ENCODE assay signal across 23 cellular contexts in genomic region chr9:133067813-133068212, GRCh38. TPM values are rescaled to one million over a fixed set of nuclear protein-coding genes. Genes with fewer than 3 reads are reported as not detected.
DNase-seq lines count a peak whose midpoint lies in the region; ATAC-seq and TF ChIP-seq lines count a peak whose summit lies in the region.
"Had no signal": no experiment of that assay in that cellular context is flagged by ENCODE, and none has a peak within 500 bp of the region (broad histone marks: within the 10 kb centered on the region; RNA-seq: fewer than 3 reads in every experiment).

No MANE protein-coding gene starts in this region.

- H3K4me3 Mint-ChIP-seq in MCF 10A (ENCODE audit: unreplicated experiment) (no peak overlapping the region), chondrocyte (ENCODE audit: unreplicated experiment) (no peak overlapping the region)
- H3K4me3 Mint-ChIP-seq: CD4-positive, CD25-positive, alpha-beta regulatory T cell had no signal

- CTCF ChIA-PET in MCF 10A (lab: Yijun Ruan, JAX), result interaction anchor here (0.6 to 1.6 kb wide), 7 partner anchors 10 to 79 kb away, joined by 3 to 8 read pairs (median 4); no protein-coding TSS in a partner anchor

- H3K27me3 Mint-ChIP-seq in MCF 10A (ENCODE audit: insufficient read depth, unreplicated experiment), result no peaks in the 10 kb centered on the region
- H3K27me3 Mint-ChIP-seq in chondrocyte (ENCODE audit: low read depth), result no peaks in the 10 kb centered on the region
- H3K27me3 Mint-ChIP-seq: CD4-positive, CD25-positive, alpha-beta regulatory T cell had no signal

- POLR2A ChIA-PET in MCF 10A (lab: Yijun Ruan, JAX), result interaction anchor here (1.1 to 1.8 kb wide), 4 partner anchors 10 to 76 kb away, joined by 3 to 18 read pairs (median 5); partner anchors contain the start of gene GTF3C5

- H3K36me3 ChIP-seq in breast epithelium (no peaks in the 10 kb centered on the region), lower lobe of right lung (no peaks in the 10 kb centered on the region), MG63 (no peaks in the 10 kb centered on the region)
- H3K36me3 ChIP-seq: BE2C, SJSA1 had no signal

- BruUV-seq in MCF 10A (replicated peaks; lab: Mats Ljungman, UMichigan), result no TSS peak

- H3K27ac Mint-ChIP-seq in MCF 10A (ENCODE audit: low read depth, unreplicated experiment) (peak overlapping the region; percentile 61), chondrocyte (ENCODE audit: unreplicated experiment) (no peak overlapping the region)
- H3K27ac Mint-ChIP-seq: CD4-positive, CD25-positive, alpha-beta regulatory T cell had no signal

- H3K36me3 Mint-ChIP-seq in MCF 10A (ENCODE audit: insufficient read depth, unreplicated experiment) (no peaks in the 10 kb centered on the region), chondrocyte (ENCODE audit: low read depth) (peaks cover 9% of the 10 kb centered on the region)
- H3K36me3 Mint-ChIP-seq: CD4-positive, CD25-positive, alpha-beta regulatory T cell had no signal

- peak; percentile 71 for DNase-seq in MCF 10A (ENCODE audit: unreplicated experiment)
- no peak for DNase-seq in breast epithelium (ENCODE audit: low spot score in 2 of 2)
- DNase-seq in chondrocyte (ENCODE audit: low spot score), result peak; percentile 37
- peak; percentile 11 for DNase-seq in lower lobe of right lung
- no peak for DNase-seq in posterior vena cava (ENCODE audit: low spot score)
- DNase-seq in SIG-M5 treated with dmso at 0.1 percent for 504 hours (lab: John Stamatoyannopoulos, UW; ENCODE audit: unreplicated experiment), result no peak
- no peak for DNase-seq in MG63
- DNase-seq: BE2C; CD4-positive, CD25-positive, alpha-beta regulatory T cell; COR-L47; DMS153; GF-D8; HCEC 1CT; KBM-7; MV-4-11; NCI-H1694 treated with DMSO at 0.1 percent for 48 hours; NCI-H2227 treated with DMSO at 0.1 percent for 48 hours; NCI-H524; NCI-H82; PC-9 had no signal

- no peak for TF ChIP-seq POLR2A in breast epithelium (IDR thresholded peaks at IDR 0.05)

- intact Hi-C loops in MCF 10A (cut with micrococcal nuclease), result no loop called here
- intact Hi-C loops in breast epithelium (cut with DNase I; ENCODE audit: low total_unique reads), result no loop called here
- intact Hi-C loops in lower lobe of right lung (cut with DNase I), result no loop called here
- intact Hi-C loops in posterior vena cava (cut with DNase I), result no loop called here

- TF ChIP-seq CTCF in MCF 10A (IDR thresholded peaks at IDR 0.05; ENCODE audit: unreplicated experiment) (no peak), breast epithelium (IDR thresholded peaks at IDR 0.05) (no peak), chondrocyte (IDR thresholded peaks at IDR 0.05) (no peak), lower lobe of right lung (IDR thresholded peaks at IDR 0.05) (no peak)

- no peak for ATAC-seq in lower lobe of right lung
- ATAC-seq in HG03108 (IDR thresholded peaks at IDR 0.05; ENCODE audit: unreplicated experiment), result no peak
- ATAC-seq: HepG2 had no signal

- H3K4me1 Mint-ChIP-seq in MCF 10A (ENCODE audit: insufficient read depth, unreplicated experiment) (no peaks in the 10 kb centered on the region), chondrocyte (ENCODE audit: low read depth) (no peaks in the 10 kb centered on the region)
- H3K4me1 Mint-ChIP-seq: CD4-positive, CD25-positive, alpha-beta regulatory T cell had no signal

- H3K9me3 Mint-ChIP-seq in MCF 10A (ENCODE audit: unreplicated experiment) (no peaks in the 10 kb centered on the region), chondrocyte (ENCODE audit: low read depth) (no peaks in the 10 kb centered on the region)
- H3K9me3 Mint-ChIP-seq: CD4-positive, CD25-positive, alpha-beta regulatory T cell had no signal

- H3K27ac ChIP-seq in breast epithelium (no peak overlapping the region), lower lobe of right lung (no peak overlapping the region)
- H3K27ac ChIP-seq: PC-9, SJSA1 had no signal

- no peaks in the 10 kb centered on the region for H3K27me3 ChIP-seq in breast epithelium
- H3K27me3 ChIP-seq in lower lobe of right lung (ENCODE audit: low read depth), result no peaks in the 10 kb centered on the region
- no peaks in the 10 kb centered on the region for H3K27me3 ChIP-seq in MG63
- H3K27me3 ChIP-seq: BE2C, SJSA1 had no signal

- H3K4me1 ChIP-seq in breast epithelium (no peaks in the 10 kb centered on the region), lower lobe of right lung (no peaks in the 10 kb centered on the region)
- H3K4me1 ChIP-seq: BE2C, SJSA1 had no signal

- no peak overlapping the region for H3K4me3 ChIP-seq in breast epithelium
- no peak overlapping the region for H3K4me3 ChIP-seq in lower lobe of right lung
- H3K4me3 ChIP-seq in MG63, result no peak overlapping the region
- H3K4me3 ChIP-seq: PC-9, SJSA1 had no signal

- H3K9me3 ChIP-seq in breast epithelium (no peaks in the 10 kb centered on the region), lower lobe of right lung (no peaks in the 10 kb centered on the region), MG63 (no peaks in the 10 kb centered on the region)
- H3K9me3 ChIP-seq: BE2C, SJSA1 had no signal

RNA-seq across cellular contexts. Expression of gene CEL, which starts 6.0 kb away (rescaled TPM):
- total RNA-seq in MCF 10A (2022), result 1.4 and 1.9 TPM in 2 replicates
- total RNA-seq in breast epithelium, result under 1 TPM; 0.29 to 0.98 (median 0.32) TPM
- total RNA-seq in chondrocyte, result 0.87 to 1.5 TPM (median 1.1 TPM) in 3 replicates
- 1.4 TPM for total RNA-seq in lower lobe of right lung
- total RNA-seq in posterior vena cava, result 1 to 10 TPM in 1 of 2 donors, under 1 TPM in 1; 0.51 to 2.8 TPM
- total RNA-seq in MG63 (2014; rRNA removed; shearing (Covaris generic); ENCODE audit: low replicate concordance), result 1.0 TPM in 1 of 2 replicates, not detected in the other

RNA-seq across cellular contexts. Expression of gene GTF3C5, which starts 37.0 kb away (rescaled TPM):
- total RNA-seq in MCF 10A (2022) (53.9 and 55.4 TPM in 2 replicates), breast epithelium (10 to 100 TPM; 43.8 to 74.4 (median 68.2) TPM), chondrocyte (36.5 to 46.3 TPM (median 38.5 TPM) in 3 replicates), lower lobe of right lung (44.8 TPM), posterior vena cava (10 to 100 TPM; 25.9 to 27.9 TPM)
- 40.1 and 58.0 TPM in 2 replicates for total RNA-seq in MG63 (2014; rRNA removed; shearing (Covaris generic); ENCODE audit: low replicate concordance)

RNA-seq across cellular contexts. Expression of gene RALGDS, which starts 53.2 kb away (rescaled TPM):
- total RNA-seq in MCF 10A (2022) (14.2 and 15.4 TPM in 2 replicates), breast epithelium (10 to 100 TPM; 52.0 to 94.1 (median 79.3) TPM), chondrocyte (16.1 to 19.0 TPM (median 17.5 TPM) in 3 replicates), lower lobe of right lung (71.1 TPM), posterior vena cava (10 to 100 TPM; 27.6 to 28.3 TPM)
- 21.4 and 22.8 TPM in 2 replicates for total RNA-seq in MG63 (2014; rRNA removed; shearing (Covaris generic); ENCODE audit: low replicate concordance)

Comparison
In these comparisons a context has a peak if more than half of its experiments do, and no peak if none do; other contexts are left out.
1. DNase-seq: peak in MCF 10A (single experiment), chondrocyte (single experiment) and lower lobe of right lung (single experiment); none in breast epithelium (0 of 2), posterior vena cava (single experiment), SIG-M5 treated with dmso at 0.1 percent for 504 hours (single experiment) and MG63 (single experiment).